1 cellular context compared by ENCODE assay signal in the genomic region with DNA sequence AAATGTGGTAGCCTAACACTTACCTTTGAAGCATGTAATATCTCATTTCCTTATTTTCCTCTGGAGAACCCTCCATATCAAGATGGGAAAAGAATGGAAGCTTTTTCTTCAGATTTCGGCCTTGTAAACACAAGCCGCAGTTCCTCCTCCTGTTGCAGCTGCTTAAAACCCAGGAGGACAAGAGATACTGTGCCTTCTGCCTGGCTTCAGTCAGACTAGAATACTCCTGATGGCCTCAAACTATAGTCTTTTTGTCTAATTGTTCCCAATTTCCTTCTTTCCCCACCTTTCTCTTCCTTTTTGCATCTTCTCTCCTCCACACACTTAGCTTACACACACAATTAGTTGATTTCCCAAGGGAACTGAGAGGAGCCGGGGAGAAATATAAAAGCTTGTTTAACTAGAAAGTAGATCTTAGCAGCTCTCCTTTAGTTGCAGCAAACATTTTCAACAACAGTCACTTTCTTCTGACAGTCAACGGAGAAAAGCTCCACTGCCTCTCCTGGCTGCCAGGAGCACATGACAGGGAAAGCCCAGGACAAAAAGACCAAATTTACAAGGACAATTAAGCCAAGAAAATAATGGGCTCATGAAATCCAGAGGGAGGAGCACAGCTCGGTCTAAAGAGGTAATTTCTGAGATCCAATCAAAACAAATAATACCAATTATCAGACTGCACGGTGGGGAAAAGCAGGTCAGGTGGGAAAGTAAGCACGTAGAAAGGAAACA.
TF ChIP-seq lines count a peak whose summit lies in the region.

No MANE protein-coding gene starts in this region.

TF ChIP-seq in K562, 482 proteins besides CTCF, POLR2A, EP300 and RAD21 (continued from another document):
- TF ChIP-seq, protein P1, sequence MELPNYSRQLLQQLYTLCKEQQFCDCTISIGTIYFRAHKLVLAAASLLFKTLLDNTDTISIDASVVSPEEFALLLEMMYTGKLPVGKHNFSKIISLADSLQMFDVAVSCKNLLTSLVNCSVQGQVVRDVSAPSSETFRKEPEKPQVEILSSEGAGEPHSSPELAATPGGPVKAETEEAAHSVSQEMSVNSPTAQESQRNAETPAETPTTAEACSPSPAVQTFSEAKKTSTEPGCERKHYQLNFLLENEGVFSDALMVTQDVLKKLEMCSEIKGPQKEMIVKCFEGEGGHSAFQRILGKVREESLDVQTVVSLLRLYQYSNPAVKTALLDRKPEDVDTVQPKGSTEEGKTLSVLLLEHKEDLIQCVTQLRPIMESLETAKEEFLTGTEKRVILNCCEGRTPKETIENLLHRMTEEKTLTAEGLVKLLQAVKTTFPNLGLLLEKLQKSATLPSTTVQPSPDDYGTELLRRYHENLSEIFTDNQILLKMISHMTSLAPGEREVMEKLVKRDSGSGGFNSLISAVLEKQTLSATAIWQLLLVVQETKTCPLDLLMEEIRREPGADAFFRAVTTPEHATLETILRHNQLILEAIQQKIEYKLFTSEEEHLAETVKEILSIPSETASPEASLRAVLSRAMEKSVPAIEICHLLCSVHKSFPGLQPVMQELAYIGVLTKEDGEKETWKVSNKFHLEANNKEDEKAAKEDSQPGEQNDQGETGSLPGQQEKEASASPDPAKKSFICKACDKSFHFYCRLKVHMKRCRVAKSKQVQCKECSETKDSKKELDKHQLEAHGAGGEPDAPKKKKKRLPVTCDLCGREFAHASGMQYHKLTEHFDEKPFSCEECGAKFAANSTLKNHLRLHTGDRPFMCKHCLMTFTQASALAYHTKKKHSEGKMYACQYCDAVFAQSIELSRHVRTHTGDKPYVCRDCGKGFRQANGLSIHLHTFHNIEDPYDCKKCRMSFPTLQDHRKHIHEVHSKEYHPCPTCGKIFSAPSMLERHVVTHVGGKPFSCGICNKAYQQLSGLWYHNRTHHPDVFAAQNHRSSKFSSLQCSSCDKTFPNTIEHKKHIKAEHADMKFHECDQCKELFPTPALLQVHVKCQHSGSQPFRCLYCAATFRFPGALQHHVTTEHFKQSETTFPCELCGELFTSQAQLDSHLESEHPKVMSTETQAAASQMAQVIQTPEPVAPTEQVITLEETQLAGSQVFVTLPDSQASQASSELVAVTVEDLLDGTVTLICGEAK (IDR thresholded peaks at IDR 0.05): no peak
- TF ChIP-seq, protein P1 (CRISPR knock-in tag; IDR thresholded peaks at IDR 0.05): no peak
- TF ChIP-seq ATF7 (IDR thresholded peaks at IDR 0.05) (no peak), KDM2B (CRISPR knock-in tag; IDR thresholded peaks at IDR 0.05) (no peak), ZSCAN32 (CRISPR knock-in tag; IDR thresholded peaks at IDR 0.05) (no peak), NCOA1 (IDR thresholded peaks at IDR 0.05; ENCODE audit: low read depth) (no peak), NBN (IDR thresholded peaks at IDR 0.05; ENCODE audit: low read depth) (no peak), SP2 (IDR thresholded peaks at IDR 0.05; ENCODE audit: extremely low read depth, low read depth, low read length, poor library complexity, severe bottlenecking) (no peak), NFATC3 (IDR thresholded peaks at IDR 0.05) (no peak), RBM14 (IDR thresholded peaks at IDR 0.05; ENCODE audit: borderline replicate concordance, insufficient read depth, low read depth, low read length) (no peak)
- TF ChIP-seq, protein P2, sequence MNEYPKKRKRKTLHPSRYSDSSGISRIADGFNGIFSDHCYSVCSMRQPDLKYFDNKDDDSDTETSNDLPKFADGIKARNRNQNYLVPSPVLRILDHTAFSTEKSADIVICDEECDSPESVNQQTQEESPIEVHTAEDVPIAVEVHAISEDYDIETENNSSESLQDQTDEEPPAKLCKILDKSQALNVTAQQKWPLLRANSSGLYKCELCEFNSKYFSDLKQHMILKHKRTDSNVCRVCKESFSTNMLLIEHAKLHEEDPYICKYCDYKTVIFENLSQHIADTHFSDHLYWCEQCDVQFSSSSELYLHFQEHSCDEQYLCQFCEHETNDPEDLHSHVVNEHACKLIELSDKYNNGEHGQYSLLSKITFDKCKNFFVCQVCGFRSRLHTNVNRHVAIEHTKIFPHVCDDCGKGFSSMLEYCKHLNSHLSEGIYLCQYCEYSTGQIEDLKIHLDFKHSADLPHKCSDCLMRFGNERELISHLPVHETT (CRISPR knock-in tag; conservative IDR thresholded peaks at IDR 0.05 in 1 of 2, IDR thresholded peaks at IDR 0.05 in 1 of 2): no peak
